ENCODE assay signal across 19 cellular contexts in genomic region chr1:165173818-165174217, GRCh38.
"Had no signal": no experiment of that assay in that cellular context is flagged by ENCODE, and none has a peak within 500 bp of the region (broad histone marks: within the 10 kb centered on the region; RNA-seq: fewer than 3 reads in every experiment).

No MANE protein-coding gene starts in this region.

- H3K9me3 ChIP-seq: MG63, Peyer's patch, SJCRH30 had no signal

- H3K27me3 ChIP-seq: MG63, Peyer's patch, SJCRH30 had no signal

- FAIRE-seq: HTR-8/SVneo had no signal

- H3K36me3 ChIP-seq: MG63, Peyer's patch, SJCRH30 had no signal

- H3K4me3 ChIP-seq: MG63, PC-9, Peyer's patch, SJCRH30, SK-N-MC had no signal

- DNase-seq: KBM-7; MG63; NCI-H1092; NCI-H1436; NCI-H187; NCI-H2029; NCI-H345; NCI-H446 treated with DMSO at 0.1 percent for 48 hours; NCI-H510A treated with DMSO at 0.1 percent for 48 hours; NCI-H526; NCI-H748 treated with DMSO at 0.1 percent for 48 hours; NK-92 treated with Interleukin-12 subunit alpha and Interleukin-12 subunit beta, amount 100 ng/mL, for 24 hours; PC-9; Peyer's patch; SHP77 treated with DMSO at 0.1 percent for 48 hours; SJCRH30 had no signal

- H3K4me2 ChIP-seq: PC-9 had no signal

- H2AFZ ChIP-seq: PC-9 had no signal

- H3K27ac ChIP-seq: HL-60, PC-9, Peyer's patch, SJCRH30, SK-N-MC had no signal

- H3K4me1 ChIP-seq: Peyer's patch, SJCRH30 had no signal
